In the genomic region with DNA sequence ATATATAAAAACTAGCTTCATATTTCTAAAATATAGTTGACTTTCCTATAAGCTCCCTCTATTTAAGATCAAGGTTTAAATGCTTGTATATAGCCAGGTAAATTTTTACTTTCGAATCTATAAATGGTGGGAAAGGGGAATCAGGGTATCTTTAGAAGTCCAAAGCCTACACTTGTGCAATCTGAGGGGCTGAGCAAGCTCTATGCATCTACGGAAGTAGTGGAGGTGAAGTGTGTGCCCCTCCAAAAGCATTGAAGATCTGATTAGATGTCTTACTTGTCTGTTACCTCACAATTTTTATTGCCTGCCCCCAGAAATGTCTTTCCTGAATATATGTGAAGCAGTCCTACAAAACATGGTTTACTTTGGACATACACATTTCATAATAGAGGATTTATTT, we compare ENCODE assay signal across 7 cellular contexts. TPM values are rescaled to one million over a fixed set of nuclear protein-coding genes. Genes with fewer than 3 reads are reported as not detected.
DNase-seq lines count a peak whose midpoint lies in the region; ATAC-seq and TF ChIP-seq lines count a peak whose summit lies in the region.

No MANE protein-coding gene starts in this region.

- TSS peak; percentile 63 for BruUV-seq in Panc1 (replicated peaks; lab: Mats Ljungman, UMichigan)

- no peak for DNase-seq in HAP-1 (ENCODE audit: low spot score in 2 of 2)
- no peak for DNase-seq in Panc1 (ENCODE audit: low read depth, low spot score)
- no peak for DNase-seq in fibroblast of mammary gland (ENCODE audit: low read depth)
- DNase-seq in retinal pigment epithelial cell (ENCODE audit: low read depth): no peak
- no peak for DNase-seq in NCI-H510A (lab: John Stamatoyannopoulos, UW)
- DNase-seq in SKM-1 treated with dmso at 0.1 percent for 144 hours (lab: John Stamatoyannopoulos, UW; ENCODE audit: unreplicated experiment): no peak
- no peak for DNase-seq in iPS-NIHi11 (ENCODE audit: low spot score)

- H3K36me3 ChIP-seq in HAP-1 (replicated peaks) (no peaks in the 10 kb centered on the region), Panc1 (ENCODE audit: control insufficient read depth, insufficient read depth, low read length) (no peaks in the 10 kb centered on the region; the same call in 1 of the 2 replicates)

- intact Hi-C loops in Panc1 (cut with micrococcal nuclease; ENCODE audit: unreplicated experiment): no loop called here

- H3K27me3 ChIP-seq in HAP-1 (ENCODE audit: low read depth) (no peaks in the 10 kb centered on the region), Panc1 (ENCODE audit: control insufficient read depth, insufficient read depth, low read length) (no peaks in the 10 kb centered on the region)

- TF ChIP-seq CTCF in Panc1 (IDR thresholded peaks at IDR 0.05): no peak
- no peak for TF ChIP-seq CTCF in fibroblast of mammary gland (conservative IDR thresholded peaks at IDR 0.05; ENCODE audit: control insufficient read depth, insufficient read depth, low read depth, low read length)
- TF ChIP-seq CTCF in retinal pigment epithelial cell (conservative IDR thresholded peaks at IDR 0.05; ENCODE audit: low read depth, low read length): no peak

- peak overlapping the region; percentile 83 for H3K4me3 ChIP-seq in HAP-1
- H3K4me3 ChIP-seq in Panc1 (ENCODE audit: low read depth in 2 of 2, low read length in 2 of 2): peak overlapping the region; percentile 86 to 88
- peak overlapping the region; percentile 95 for H3K4me3 ChIP-seq in fibroblast of mammary gland (ENCODE audit: control insufficient read depth, low read depth, low read length)
- peak overlapping the region; percentile 89 for H3K4me3 ChIP-seq in retinal pigment epithelial cell (ENCODE audit: low read length)

- POLR2A ChIA-PET in Panc1 (lab: Charles Lee): no interaction called here

- CTCF ChIA-PET in Panc1 (lab: Charles Lee): no interaction called here

- in situ Hi-C loops in HAP-1 (cut with MboI; ENCODE audit: low sequenced_read_pairs) (no loop called here), Panc1 (cut with HindIII; ENCODE audit: low pct_unique_long_range_greater_than_20kb, low sequenced_read_pairs) (no loop called here)

- peaks cover 13% of the 10 kb centered on the region for H3K4me1 ChIP-seq in HAP-1
- H3K4me1 ChIP-seq in Panc1 (ENCODE audit: control insufficient read depth, insufficient read depth, low read length): peaks cover 11% of the 10 kb centered on the region

- no peak overlapping the region for H3K27ac ChIP-seq in Panc1 (ENCODE audit: low read length)

- no peak for ATAC-seq in Panc1

- H3K9me3 ChIP-seq in HAP-1: no peaks in the 10 kb centered on the region
- H3K9me3 ChIP-seq in Panc1 (ENCODE audit: control insufficient read depth, insufficient read depth, low read depth, low read length): no peaks in the 10 kb centered on the region

RNA-seq across cellular contexts. Expression of a gene that starts 1.6 kb away (rescaled TPM):
- 31.6 TPM for total RNA-seq in Panc1 (2021; ENCODE audit: unreplicated experiment)
- 12.4 TPM for polyA plus RNA-seq in Panc1 (2012; ENCODE audit: insufficient read length)
